Comparison of ENCODE assay signal across 28 cellular contexts in the genomic region with DNA sequence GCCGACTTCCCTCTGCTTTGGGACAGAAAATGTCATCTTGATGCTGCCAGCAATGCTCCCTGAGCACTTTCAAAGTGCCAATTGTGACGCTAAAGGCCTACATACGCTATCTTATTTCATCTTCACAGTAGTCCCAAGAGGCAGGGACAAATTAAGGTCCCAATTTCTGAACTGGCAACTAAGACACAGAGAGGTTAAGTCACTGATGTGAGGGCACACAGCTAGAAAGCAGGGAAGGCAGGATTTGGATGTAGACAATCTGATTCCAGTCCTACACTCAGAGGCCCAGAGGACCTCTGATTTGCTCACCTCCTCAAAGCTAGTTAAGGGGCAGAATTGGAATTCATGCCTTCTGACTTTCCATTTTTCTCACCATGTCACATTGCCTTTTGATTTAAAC.
"Had no signal": no experiment of that assay in that cellular context is flagged by ENCODE, and none has a peak within 500 bp of the region (broad histone marks: within the 10 kb centered on the region; RNA-seq: fewer than 3 reads in every experiment).

No MANE protein-coding gene starts in this region.

- H3K36me3 ChIP-seq: colonic mucosa, esophagus muscularis mucosa, esophagus squamous epithelium, gastroesophageal sphincter, heart left ventricle, heart right ventricle had no signal

- H3K4me3 ChIP-seq: colonic mucosa, coronary artery, dorsolateral prefrontal cortex, esophagus muscularis mucosa, esophagus squamous epithelium, gastroesophageal sphincter, heart left ventricle, heart right ventricle had no signal

- H3K27ac Mint-ChIP-seq: dendritic cell treated with granulocyte-macrophage colony-stimulating factor and Interleukin-4, amounts not matched to agents 40 ng/mL and 50 ng/mL, for 4 days; effector memory CD8-positive, alpha-beta T cell had no signal

- H3K27me3 ChIP-seq: colonic mucosa, esophagus muscularis mucosa, esophagus squamous epithelium, foreskin keratinocyte, gastroesophageal sphincter, heart left ventricle had no signal

- H3K4me3 Mint-ChIP-seq: dendritic cell treated with granulocyte-macrophage colony-stimulating factor and Interleukin-4, amounts not matched to agents 40 ng/mL and 50 ng/mL, for 4 days; effector memory CD8-positive, alpha-beta T cell had no signal

- H3K4me1 ChIP-seq: colonic mucosa, esophagus muscularis mucosa, esophagus squamous epithelium, foreskin keratinocyte, gastroesophageal sphincter, heart left ventricle, heart right ventricle had no signal

- H3K9me3 Mint-ChIP-seq: dendritic cell treated with granulocyte-macrophage colony-stimulating factor and Interleukin-4, amounts not matched to agents 40 ng/mL and 50 ng/mL, for 4 days; effector memory CD8-positive, alpha-beta T cell; endodermal cell had no signal

- ATAC-seq: effector memory CD8-positive, alpha-beta T cell; esophagus mucosa; foreskin keratinocyte; gastroesophageal sphincter; heart left ventricle; heart right ventricle had no signal

- H3K27ac ChIP-seq: colonic mucosa, coronary artery, dorsolateral prefrontal cortex, epithelial cell of prostate, esophagus muscularis mucosa, esophagus squamous epithelium, foreskin keratinocyte, gastroesophageal sphincter, heart left ventricle, heart right ventricle had no signal

- FAIRE-seq: colon, endometrium, endothelial cell of umbilical vein, frontal cortex had no signal

- H3K9me3 ChIP-seq: colonic mucosa, esophagus muscularis mucosa, esophagus squamous epithelium, gastroesophageal sphincter, heart left ventricle, heart right ventricle had no signal

- DNase-seq: colonic mucosa; cortex of kidney; dermis blood vessel endothelial cell; dorsolateral prefrontal cortex; effector CD4-positive, alpha-beta T cell; effector CD8-positive, alpha-beta T cell; effector memory CD4-positive, alpha-beta T cell; effector memory CD8-positive, alpha-beta T cell; endodermal cell; erythroblast; esophagus squamous epithelium; foreskin fibroblast; foreskin keratinocyte; foreskin melanocyte; glutamatergic neuron; head of caudate nucleus; heart left ventricle; heart right ventricle had no signal
